Comparison of ENCODE assay signal across 8 cellular contexts in genomic region chr9:91949946-91950664, GRCh38. TPM values are rescaled to one million over a fixed set of nuclear protein-coding genes. Genes with fewer than 3 reads are reported as not detected.
DNase-seq lines count a peak whose midpoint lies in the region; ATAC-seq and TF ChIP-seq lines count a peak whose summit lies in the region.

TSS of gene ROR2 (minus strand) at chr9:91950228.

- peak; percentile 67 for ATAC-seq in GM19372 (IDR thresholded peaks at IDR 0.05; ENCODE audit: low read depth, unreplicated experiment)
- ATAC-seq in gastroesophageal sphincter, result peak; percentile 77
- ATAC-seq in omental fat pad (ENCODE audit: low FRiP score), result peak; percentile 76
- peak; percentile 79 for ATAC-seq in aorta (ENCODE audit: low FRiP score)

- H3K4me1 Mint-ChIP-seq in activated T-helper 1 cell treated with anti-CD3 and anti-CD28 coated beads, Interleukin-12 subunit alpha, Interleukin-12 subunit beta, Interleukin-2, Interleukin-4 antibody, amounts not matched to agents 30 ng/mL and 10 ng/mL and 1 ng/mL, durations not matched to agents 14 hours and 24 hours and 36 hours (ENCODE audit: low read depth), result peaks cover 14% of the 10 kb centered on the region

- peaks cover 3% of the 10 kb centered on the region for H3K36me3 Mint-ChIP-seq in activated T-helper 1 cell treated with anti-CD3 and anti-CD28 coated beads, Interleukin-12 subunit alpha, Interleukin-12 subunit beta, Interleukin-2, Interleukin-4 antibody, amounts not matched to agents 30 ng/mL and 10 ng/mL and 1 ng/mL, durations not matched to agents 14 hours and 24 hours and 36 hours (ENCODE audit: low read depth)

- peak within 1 kb of the TSS; percentile 55 for H3K4me3 ChIP-seq in AG10803 (ENCODE audit: low read length)
- peak within 1 kb of the TSS; percentile 79 to 83 for H3K4me3 ChIP-seq in gastroesophageal sphincter
- H3K4me3 ChIP-seq in aorta (ENCODE audit: low read length in 2 of 2), result peak within 1 kb of the TSS in 1 of 2 donors; percentile 27

- intact Hi-C loops in activated T-helper 1 cell treated with anti-CD3 and anti-CD28 coated beads, Interleukin-12 subunit alpha, Interleukin-12 subunit beta, Interleukin-2, Interleukin-4 antibody, amounts not matched to agents 30 ng/mL and 10 ng/mL and 1 ng/mL, durations not matched to agents 14 hours and 24 hours and 36 hours (cut with micrococcal nuclease), result loop anchor here (1.0 to 10.0 kb wide), 4 partner anchors 43 to 1035 kb away; no protein-coding TSS in a partner anchor
- intact Hi-C loops in aorta (cut with DNase I), result no loop called here

- DNase-seq in AG10803 (ENCODE audit: low read depth), result peak; percentile 35
- DNase-seq in NCI-H2227 (lab: John Stamatoyannopoulos, UW; ENCODE audit: unreplicated experiment), result peak; percentile 88
- DNase-seq in activated T-helper 1 cell treated with anti-CD3 and anti-CD28 coated beads, Interleukin-12 subunit alpha, Interleukin-12 subunit beta, Interleukin-2, Interleukin-4 antibody, amounts not matched to agents 30 ng/mL and 10 ng/mL and 1 ng/mL, durations not matched to agents 14 hours and 24 hours and 36 hours (ENCODE audit: low spot score), result peak; percentile 73
- no peak for DNase-seq in omental fat pad (ENCODE audit: low spot score)
- peak; percentile 59 to 82 for DNase-seq in aorta
- DNase-seq in H4 (ENCODE audit: low spot score), result no peak

- TF ChIP-seq CTCF in AG10803 (conservative IDR thresholded peaks at IDR 0.05; ENCODE audit: low read length) (no peak), gastroesophageal sphincter (IDR thresholded peaks at IDR 0.05) (peak; percentile 50 to 95 (median 86)), omental fat pad (IDR thresholded peaks at IDR 0.05) (peak in 1 of 3 donors; percentile 59)

- no peaks in the 10 kb centered on the region for H3K36me3 ChIP-seq in gastroesophageal sphincter
- no peaks in the 10 kb centered on the region for H3K36me3 ChIP-seq in aorta (ENCODE audit: control insufficient read depth in 1 of 2, insufficient read depth in 2 of 2, low read length in 1 of 2)

- TF ChIP-seq EP300 in gastroesophageal sphincter (IDR thresholded peaks at IDR 0.05), result no peak

- peaks cover 25% of the 10 kb centered on the region for H3K27me3 ChIP-seq in gastroesophageal sphincter
- no peaks in the 10 kb centered on the region for H3K27me3 ChIP-seq in aorta (ENCODE audit: control insufficient read depth in 1 of 2, insufficient read depth in 2 of 2, low read length in 1 of 2)

- TF ChIP-seq POLR2A in gastroesophageal sphincter (IDR thresholded peaks at IDR 0.05), result peak; percentile 58 to 64

- H3K27me3 Mint-ChIP-seq in activated T-helper 1 cell treated with anti-CD3 and anti-CD28 coated beads, Interleukin-12 subunit alpha, Interleukin-12 subunit beta, Interleukin-2, Interleukin-4 antibody, amounts not matched to agents 30 ng/mL and 10 ng/mL and 1 ng/mL, durations not matched to agents 14 hours and 24 hours and 36 hours (ENCODE audit: insufficient read depth), result peaks cover 50% of the 10 kb centered on the region

- H3K4me1 ChIP-seq in gastroesophageal sphincter, result peaks cover 4 to 73% (median 10%) of the 10 kb centered on the region in 3 donors
- no peaks in the 10 kb centered on the region for H3K4me1 ChIP-seq in aorta (ENCODE audit: control insufficient read depth in 1 of 2, insufficient read depth in 2 of 2, low read length in 2 of 2)

- 0% methylated on average over 3 of the region's 81 CpGs; no CpG with 5 or more reads in 1 of the 2 donors for WGBS in gastroesophageal sphincter (ENCODE audit: low coverage in 1 of 2), 2 donors
- WGBS in aorta, 2 donors, result 1% methylated on average over 61 to 81 of the region's 81 CpGs

- H3K4me3 Mint-ChIP-seq in activated T-helper 1 cell treated with anti-CD3 and anti-CD28 coated beads, Interleukin-12 subunit alpha, Interleukin-12 subunit beta, Interleukin-2, Interleukin-4 antibody, amounts not matched to agents 30 ng/mL and 10 ng/mL and 1 ng/mL, durations not matched to agents 14 hours and 24 hours and 36 hours, result peak within 1 kb of the TSS; percentile 84

- H3K9me3 ChIP-seq in gastroesophageal sphincter (peaks cover 0 to 6% (median 0%) of the 10 kb centered on the region in 3 donors), aorta (ENCODE audit: control insufficient read depth, low read length) (peaks cover 7% of the 10 kb centered on the region)

- H3K27ac ChIP-seq in gastroesophageal sphincter, result peak within 1 kb of the TSS; percentile 80 to 96 (median 92)
- no peak within 1 kb of the TSS for H3K27ac ChIP-seq in aorta (ENCODE audit: low read depth in 1 of 2, low read length in 2 of 2)

- peak within 1 kb of the TSS; percentile 15 for H3K27ac Mint-ChIP-seq in activated T-helper 1 cell treated with anti-CD3 and anti-CD28 coated beads, Interleukin-12 subunit alpha, Interleukin-12 subunit beta, Interleukin-2, Interleukin-4 antibody, amounts not matched to agents 30 ng/mL and 10 ng/mL and 1 ng/mL, durations not matched to agents 14 hours and 24 hours and 36 hours

- H3K9me3 Mint-ChIP-seq in activated T-helper 1 cell treated with anti-CD3 and anti-CD28 coated beads, Interleukin-12 subunit alpha, Interleukin-12 subunit beta, Interleukin-2, Interleukin-4 antibody, amounts not matched to agents 30 ng/mL and 10 ng/mL and 1 ng/mL, durations not matched to agents 14 hours and 24 hours and 36 hours, result no peaks in the 10 kb centered on the region

RNA-seq across cellular contexts. Expression of gene ROR2, which starts in this region (rescaled TPM):
- 1.1 and 1.6 TPM in 2 replicates for total RNA-seq in activated T-helper 1 cell treated with anti-CD3 and anti-CD28 coated beads, Interleukin-12 subunit alpha, Interleukin-12 subunit beta, Interleukin-2, Interleukin-4 antibody, amounts not matched to agents 30 ng/mL and 10 ng/mL and 1 ng/mL, durations not matched to agents 14 hours and 24 hours and 36 hours
- total RNA-seq in gastroesophageal sphincter, result 10 to 100 TPM; 40.8 to 69.1 (median 63.2) TPM
- 10 to 100 TPM in 2 of 4 donors, 1 to 10 TPM in 2; 6.3 to 32.2 (median 15.1) TPM for total RNA-seq in omental fat pad
- 1 to 10 TPM; 1.6 to 5.8 TPM for total RNA-seq in aorta
- not detected for polyA plus RNA-seq in aorta
- total RNA-seq in H4 (2014; rRNA removed; shearing (Covaris generic)), result 1.5 and 1.8 TPM in 2 replicates

Comparison
In these comparisons a context has a peak if more than half of its experiments do, and no peak if none do; other contexts are left out.
1. DNase-seq: peak in AG10803 (single experiment), NCI-H2227 (single experiment), activated T-helper 1 cell treated with anti-CD3 and anti-CD28 coated beads, Interleukin-12 subunit alpha, Interleukin-12 subunit beta, Interleukin-2, Interleukin-4 antibody, amounts not matched to agents 30 ng/mL and 10 ng/mL and 1 ng/mL, durations not matched to agents 14 hours and 24 hours and 36 hours (single experiment) and aorta (2 of 2); none in omental fat pad (single experiment) and H4 (single experiment).
2. H3K27ac ChIP-seq: peak in gastroesophageal sphincter (4 of 4); none in aorta (0 of 2).
3. Peak in every context shown above with its lines, with median percentiles within 50 percentile points of each other: ATAC-seq.